Comparison of ENCODE assay signal across 2 cellular contexts in genomic region chr16:68021490-68021889, GRCh38.
TF ChIP-seq lines count a peak whose summit lies in the region.

No MANE protein-coding gene starts in this region.

TF ChIP-seq in SK-N-SH, 30 proteins besides CTCF, POLR2A, EP300 and RAD21 (continued from another document):
- TF ChIP-seq USF2 (IDR thresholded peaks at IDR 0.05; ENCODE audit: borderline replicate concordance, low read depth, low read length) (no peak), MXI1 (IDR thresholded peaks at IDR 0.05; ENCODE audit: low read depth, low read length) (no peak), POLR2AphosphoS5 (IDR thresholded peaks at IDR 0.05; ENCODE audit: low read depth, low read length) (no peak), SIN3A (IDR thresholded peaks at IDR 0.05; ENCODE audit: borderline replicate concordance, low read depth, low read length) (no peak), RFX5 (IDR thresholded peaks at IDR 0.05; ENCODE audit: low read length) (no peak), NFIC (IDR thresholded peaks at IDR 0.05; ENCODE audit: borderline replicate concordance) (no peak), GATA2 (CRISPR knock-in tag; IDR thresholded peaks at IDR 0.05) (no peak), EZH2phosphoT487 (IDR thresholded peaks at IDR 0.05; ENCODE audit: borderline replicate concordance, low read depth) (no peak), RCOR1 (IDR thresholded peaks at IDR 0.05; ENCODE audit: low read length) (no peak), USF1 (IDR thresholded peaks at IDR 0.05; ENCODE audit: borderline replicate concordance, low read depth) (no peak), TCF12 (IDR thresholded peaks at IDR 0.05) (no peak)

TF ChIP-seq in SK-N-SH treated with all-trans-retinoic acid at 6 μM for 48 hours, 23 proteins besides CTCF, POLR2A, EP300 and RAD21 (continued from another document):
- no peak for TF ChIP-seq POU6F1 (CRISPR knock-in tag; IDR thresholded peaks at IDR 0.05; ENCODE audit: borderline replicate concordance, low read depth)
- TF ChIP-seq ESRRG (CRISPR knock-in tag; IDR thresholded peaks at IDR 0.05), result no peak
- TF ChIP-seq TSHZ2 (CRISPR knock-in tag; IDR thresholded peaks at IDR 0.05), result no peak
- no peak for TF ChIP-seq CSDC2 (CRISPR knock-in tag; IDR thresholded peaks at IDR 0.05)
- TF ChIP-seq BACH2 (CRISPR knock-in tag; IDR thresholded peaks at IDR 0.05; ENCODE audit: borderline replicate concordance), result no peak
- TF ChIP-seq ISL1 (CRISPR knock-in tag; IDR thresholded peaks at IDR 0.05), result no peak
- no peak for TF ChIP-seq TCF4 (CRISPR knock-in tag; IDR thresholded peaks at IDR 0.05; ENCODE audit: borderline replicate concordance)
- no peak for TF ChIP-seq ZFP30 (CRISPR knock-in tag; IDR thresholded peaks at IDR 0.05)
TF ChIP-seq in SK-N-SH treated with all-trans-retinoic acid at 6 μM for 48 hours: peak in this region for 0.
